15 cellular contexts compared by ENCODE assay signal in the genomic region with DNA sequence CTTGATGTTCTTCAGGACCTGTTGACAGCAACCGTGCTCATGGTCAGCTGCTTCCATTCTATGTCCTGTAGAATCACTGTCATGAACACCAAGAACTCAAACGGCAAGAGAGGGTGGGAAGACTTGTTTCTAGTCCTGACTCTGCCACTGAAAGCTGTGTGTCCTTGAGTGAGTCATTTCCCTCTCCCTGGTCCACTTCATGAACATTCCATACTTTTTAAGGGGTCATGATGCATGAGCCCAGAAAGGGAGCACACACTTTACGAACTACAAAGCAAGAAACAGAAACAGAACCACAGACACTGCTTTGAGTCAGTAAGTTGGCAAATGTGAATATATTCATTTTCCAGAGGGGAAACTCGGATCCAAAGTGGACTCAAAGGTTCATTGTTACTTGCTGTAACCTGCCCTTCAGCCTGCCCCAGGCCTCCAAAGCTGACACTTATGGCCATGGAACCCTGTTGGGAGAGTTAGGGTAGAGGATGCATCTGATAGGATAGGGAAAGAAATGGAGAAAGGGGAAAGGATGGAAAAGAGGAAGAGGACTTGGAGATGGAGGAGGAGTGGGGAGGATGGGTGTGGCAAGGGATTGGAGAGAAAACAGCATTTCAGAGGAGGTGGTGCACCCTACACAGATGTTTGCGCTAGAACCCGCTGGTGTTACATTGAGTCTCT.
DNase-seq lines count a peak whose midpoint lies in the region; ATAC-seq and TF ChIP-seq lines count a peak whose summit lies in the region.
"Had no signal": no experiment of that assay in that cellular context is flagged by ENCODE, and none has a peak within 500 bp of the region (broad histone marks: within the 10 kb centered on the region; RNA-seq: fewer than 3 reads in every experiment).

No MANE protein-coding gene starts in this region.

- no peak for ATAC-seq in activated CD8-positive, alpha-beta memory T cell treated with anti-CD3 and anti-CD28 coated beads, Interleukin-2, amount 10 ng/mL, durations not matched to agents 7 days and 5 days
- ATAC-seq in WTC11 (no peak; the same call in 1 of the 2 replicates), GM21360 (IDR thresholded peaks at IDR 0.05; ENCODE audit: unreplicated experiment) (no peak)
- ATAC-seq: activated CD8-positive, alpha-beta T cell treated with anti-CD3 and anti-CD28 coated beads, Interleukin-2, amount 10 ng/mL, durations not matched to agents 7 days and 5 days had no signal

- H3K27ac Mint-ChIP-seq in activated CD8-positive, alpha-beta memory T cell treated with anti-CD3 and anti-CD28 coated beads, Interleukin-2, amount 10 ng/mL, durations not matched to agents 7 days and 5 days: no peak overlapping the region
- peak overlapping the region; percentile 79 for H3K27ac Mint-ChIP-seq in WTC11
- H3K27ac Mint-ChIP-seq: activated CD8-positive, alpha-beta T cell treated with anti-CD3 and anti-CD28 coated beads, Interleukin-2, amount 10 ng/mL, durations not matched to agents 7 days and 5 days had no signal

- CTCF ChIA-PET in activated CD8-positive, alpha-beta memory T cell treated with anti-CD3 and anti-CD28 coated beads, Interleukin-2, amount 10 ng/mL, durations not matched to agents 7 days and 5 days (lab: Charles Lee): no interaction called here
- CTCF ChIA-PET in WTC11 (lab: Charles Lee): interaction anchor here (0.6 kb wide), 1 partner anchor 28 kb away, joined by 3 read pairs; no protein-coding TSS in a partner anchor

- no peak for TF ChIP-seq CTCF in WTC11 (IDR thresholded peaks at IDR 0.05)
- no peak for TF ChIP-seq CTCF in foreskin fibroblast (IDR thresholded peaks at IDR 0.05; ENCODE audit: low read depth, low read length)

- H3K4me1 Mint-ChIP-seq in activated CD8-positive, alpha-beta memory T cell treated with anti-CD3 and anti-CD28 coated beads, Interleukin-2, amount 10 ng/mL, durations not matched to agents 7 days and 5 days: peaks cover 12% of the 10 kb centered on the region
- peaks cover 21% of the 10 kb centered on the region for H3K4me1 Mint-ChIP-seq in WTC11

- peaks cover 3% of the 10 kb centered on the region for H3K36me3 Mint-ChIP-seq in activated CD8-positive, alpha-beta memory T cell treated with anti-CD3 and anti-CD28 coated beads, Interleukin-2, amount 10 ng/mL, durations not matched to agents 7 days and 5 days
- H3K36me3 Mint-ChIP-seq in WTC11: peaks cover 4% of the 10 kb centered on the region; the same call in 1 of the 2 replicates

- H3K27me3 Mint-ChIP-seq in activated CD8-positive, alpha-beta memory T cell treated with anti-CD3 and anti-CD28 coated beads, Interleukin-2, amount 10 ng/mL, durations not matched to agents 7 days and 5 days: no peaks in the 10 kb centered on the region
- H3K27me3 Mint-ChIP-seq in WTC11 (ENCODE audit: low read depth): no peaks in the 10 kb centered on the region

- H3K9me3 ChIP-seq in thymus (ENCODE audit: control insufficient read depth): no peaks in the 10 kb centered on the region
- H3K9me3 ChIP-seq: HAP-1 had no signal

- peak; percentile 11 for DNase-seq in activated CD8-positive, alpha-beta memory T cell treated with anti-CD3 and anti-CD28 coated beads, Interleukin-2, amount 10 ng/mL, durations not matched to agents 7 days and 5 days
- DNase-seq in activated CD8-positive, alpha-beta memory T cell treated with anti-CD3 and anti-CD28 coated beads, Interleukin-2, amount 50 U/mL, for 4 hours: no peak
- DNase-seq in WTC11 (ENCODE audit: low spot score): no peak
- peak; percentile 56 to 59 for DNase-seq in foreskin fibroblast
- DNase-seq in activated gamma-delta T cell (lab: John Stamatoyannopoulos, UW): no peak
- no peak for DNase-seq in dedifferentiated amniotic fluid mesenchymal stem cell (ENCODE audit: extremely low spot score)
- DNase-seq: 8988T; activated CD8-positive, alpha-beta T cell treated with anti-CD3 and anti-CD28 coated beads, Interleukin-2, amount 10 ng/mL, durations not matched to agents 7 days and 5 days; activated naive CD4-positive, alpha-beta T cell treated with anti-CD3 and anti-CD28 coated beads, Interleukin-2, amount 50 U/mL, for 16 hours; dorsolateral prefrontal cortex; hippocampal formation; T1000 had no signal

- no peaks in the 10 kb centered on the region for H3K27me3 ChIP-seq in thymus (ENCODE audit: control insufficient read depth, insufficient read depth)
- H3K27me3 ChIP-seq: dorsolateral prefrontal cortex had no signal

- no peaks in the 10 kb centered on the region for H3K9me3 Mint-ChIP-seq in activated CD8-positive, alpha-beta memory T cell treated with anti-CD3 and anti-CD28 coated beads, Interleukin-2, amount 10 ng/mL, durations not matched to agents 7 days and 5 days (ENCODE audit: low read depth)
- no peaks in the 10 kb centered on the region for H3K9me3 Mint-ChIP-seq in WTC11

- POLR2A ChIA-PET in WTC11 (lab: Charles Lee): interaction anchor here (0.6 kb wide), 1 partner anchor 90 kb away, joined by 3 read pairs; no protein-coding TSS in a partner anchor

- H3K4me3 Mint-ChIP-seq in activated CD8-positive, alpha-beta memory T cell treated with anti-CD3 and anti-CD28 coated beads, Interleukin-2, amount 10 ng/mL, durations not matched to agents 7 days and 5 days: no peak overlapping the region
- no peak overlapping the region for H3K4me3 Mint-ChIP-seq in WTC11
- H3K4me3 Mint-ChIP-seq: activated CD8-positive, alpha-beta T cell treated with anti-CD3 and anti-CD28 coated beads, Interleukin-2, amount 10 ng/mL, durations not matched to agents 7 days and 5 days had no signal

- 81% methylated on average over 6 of the region's 6 CpGs for WGBS in thymus

- peak overlapping the region; percentile 3 for H3K27ac ChIP-seq in thymus (ENCODE audit: low read depth)
- H3K27ac ChIP-seq: dorsolateral prefrontal cortex had no signal

- H3K4me3 ChIP-seq in foreskin fibroblast (ENCODE audit: low read depth in 1 of 2, low read length in 2 of 2) (no peak overlapping the region), thymus (ENCODE audit: low read length) (no peak overlapping the region)
- H3K4me3 ChIP-seq: dorsolateral prefrontal cortex, HAP-1 had no signal

- H3K36me3 ChIP-seq in thymus (ENCODE audit: control insufficient read depth, insufficient read depth): no peaks in the 10 kb centered on the region
- H3K36me3 ChIP-seq: HAP-1 had no signal

- H3K4me1 ChIP-seq in thymus (ENCODE audit: control insufficient read depth, insufficient read depth, low read length): peaks cover 23% of the 10 kb centered on the region
- H3K4me1 ChIP-seq: HAP-1 had no signal

TF ChIP-seq in WTC11, 78 proteins besides CTCF, POLR2A, EP300 and RAD21 (continues in another document):
- TF ChIP-seq ZNF263 (CRISPR knock-in tag; IDR thresholded peaks at IDR 0.05; ENCODE audit: low read depth) (no peak), NR1H2 (CRISPR knock-in tag; IDR thresholded peaks at IDR 0.05) (no peak), TEAD1 (CRISPR knock-in tag; IDR thresholded peaks at IDR 0.05) (no peak), ZNF138 (CRISPR knock-in tag; conservative IDR thresholded peaks at IDR 0.05) (no peak), IRF2 (CRISPR knock-in tag; IDR thresholded peaks at IDR 0.05; ENCODE audit: borderline replicate concordance, low read depth) (no peak), PREB (CRISPR knock-in tag; IDR thresholded peaks at IDR 0.05; ENCODE audit: borderline replicate concordance) (no peak)
- TF ChIP-seq, protein P1, sequence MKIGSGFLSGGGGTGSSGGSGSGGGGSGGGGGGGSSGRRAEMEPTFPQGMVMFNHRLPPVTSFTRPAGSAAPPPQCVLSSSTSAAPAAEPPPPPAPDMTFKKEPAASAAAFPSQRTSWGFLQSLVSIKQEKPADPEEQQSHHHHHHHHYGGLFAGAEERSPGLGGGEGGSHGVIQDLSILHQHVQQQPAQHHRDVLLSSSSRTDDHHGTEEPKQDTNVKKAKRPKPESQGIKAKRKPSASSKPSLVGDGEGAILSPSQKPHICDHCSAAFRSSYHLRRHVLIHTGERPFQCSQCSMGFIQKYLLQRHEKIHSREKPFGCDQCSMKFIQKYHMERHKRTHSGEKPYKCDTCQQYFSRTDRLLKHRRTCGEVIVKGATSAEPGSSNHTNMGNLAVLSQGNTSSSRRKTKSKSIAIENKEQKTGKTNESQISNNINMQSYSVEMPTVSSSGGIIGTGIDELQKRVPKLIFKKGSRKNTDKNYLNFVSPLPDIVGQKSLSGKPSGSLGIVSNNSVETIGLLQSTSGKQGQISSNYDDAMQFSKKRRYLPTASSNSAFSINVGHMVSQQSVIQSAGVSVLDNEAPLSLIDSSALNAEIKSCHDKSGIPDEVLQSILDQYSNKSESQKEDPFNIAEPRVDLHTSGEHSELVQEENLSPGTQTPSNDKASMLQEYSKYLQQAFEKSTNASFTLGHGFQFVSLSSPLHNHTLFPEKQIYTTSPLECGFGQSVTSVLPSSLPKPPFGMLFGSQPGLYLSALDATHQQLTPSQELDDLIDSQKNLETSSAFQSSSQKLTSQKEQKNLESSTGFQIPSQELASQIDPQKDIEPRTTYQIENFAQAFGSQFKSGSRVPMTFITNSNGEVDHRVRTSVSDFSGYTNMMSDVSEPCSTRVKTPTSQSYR (CRISPR knock-in tag; IDR thresholded peaks at IDR 0.05): no peak
- TF ChIP-seq, protein P2, sequence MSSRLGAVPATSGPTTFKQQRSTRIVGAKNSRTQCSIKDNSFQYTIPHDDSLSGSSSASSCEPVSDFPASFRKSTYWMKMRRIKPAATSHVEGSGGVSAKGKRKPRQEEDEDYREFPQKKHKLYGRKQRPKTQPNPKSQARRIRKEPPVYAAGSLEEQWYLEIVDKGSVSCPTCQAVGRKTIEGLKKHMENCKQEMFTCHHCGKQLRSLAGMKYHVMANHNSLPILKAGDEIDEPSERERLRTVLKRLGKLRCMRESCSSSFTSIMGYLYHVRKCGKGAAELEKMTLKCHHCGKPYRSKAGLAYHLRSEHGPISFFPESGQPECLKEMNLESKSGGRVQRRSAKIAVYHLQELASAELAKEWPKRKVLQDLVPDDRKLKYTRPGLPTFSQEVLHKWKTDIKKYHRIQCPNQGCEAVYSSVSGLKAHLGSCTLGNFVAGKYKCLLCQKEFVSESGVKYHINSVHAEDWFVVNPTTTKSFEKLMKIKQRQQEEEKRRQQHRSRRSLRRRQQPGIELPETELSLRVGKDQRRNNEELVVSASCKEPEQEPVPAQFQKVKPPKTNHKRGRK (CRISPR knock-in tag; IDR thresholded peaks at IDR 0.05; ENCODE audit: borderline replicate concordance): no peak

Comparison
In these comparisons a context has a peak if more than half of its experiments do, and no peak if none do; other contexts are left out.
1. DNase-seq: peak in activated CD8-positive, alpha-beta memory T cell treated with anti-CD3 and anti-CD28 coated beads, Interleukin-2, amount 10 ng/mL, durations not matched to agents 7 days and 5 days (single experiment) and foreskin fibroblast (2 of 2); none in activated CD8-positive, alpha-beta memory T cell treated with anti-CD3 and anti-CD28 coated beads, Interleukin-2, amount 50 U/mL, for 4 hours (single experiment), WTC11 (single experiment), activated gamma-delta T cell (single experiment) and dedifferentiated amniotic fluid mesenchymal stem cell (single experiment).